ENCODE assay signal across 8 cellular contexts in the genomic region with DNA sequence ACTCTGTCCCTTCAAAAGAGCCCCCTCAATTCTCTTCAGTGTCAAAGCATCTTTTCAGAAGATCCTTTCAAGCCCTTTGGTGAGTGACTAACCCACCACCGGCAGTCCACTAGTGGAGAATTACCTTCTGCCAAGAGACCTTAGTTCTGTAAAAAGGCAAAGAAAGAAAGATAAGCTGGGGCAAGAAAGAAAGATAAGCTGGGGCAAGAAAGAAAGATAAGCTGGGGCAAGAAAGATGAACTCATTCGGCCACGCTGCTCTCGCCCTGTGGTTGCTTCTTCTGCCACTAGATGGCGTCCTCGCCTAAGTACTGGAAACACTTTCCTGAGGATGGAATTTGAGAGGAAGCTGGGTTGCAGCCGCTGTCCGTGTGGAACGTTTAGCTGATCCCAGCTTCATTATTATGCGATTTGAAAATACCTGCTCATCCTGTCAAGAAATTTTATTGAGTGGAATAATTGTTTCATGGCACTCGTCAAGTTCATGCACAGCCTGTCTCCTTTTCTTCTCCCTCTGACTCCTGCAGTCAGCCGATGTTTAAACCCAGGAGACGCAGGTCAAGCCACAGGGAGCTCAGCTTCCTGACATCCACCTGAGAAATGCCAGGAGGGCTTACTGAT.
DNase-seq lines count a peak whose midpoint lies in the region; ATAC-seq and TF ChIP-seq lines count a peak whose summit lies in the region.

No MANE protein-coding gene starts in this region.

- H3K9me3 ChIP-seq in Loucy (ENCODE audit: insufficient read depth, low read depth, low read length) (no peaks in the 10 kb centered on the region), RWPE2 (ENCODE audit: severe bottlenecking) (no peaks in the 10 kb centered on the region), neuron (ENCODE audit: low read length) (no peaks in the 10 kb centered on the region), stomach smooth muscle (ENCODE audit: control insufficient read depth in 2 of 2, low read length in 2 of 2) (no peaks in the 10 kb centered on the region)

- no peaks in the 10 kb centered on the region for H3K79me2 ChIP-seq in Loucy (ENCODE audit: insufficient read depth, low read length)

- H3K4me1 ChIP-seq in Loucy (ENCODE audit: insufficient read depth, low read length, poor library complexity, severe bottlenecking) = no peaks in the 10 kb centered on the region
- H3K4me1 ChIP-seq in RWPE2 (ENCODE audit: insufficient read depth, poor library complexity, severe bottlenecking) = no peaks in the 10 kb centered on the region
- H3K4me1 ChIP-seq in neuron (ENCODE audit: insufficient read depth, low read length) = peaks cover 6% of the 10 kb centered on the region
- H3K4me1 ChIP-seq in stomach smooth muscle (ENCODE audit: control insufficient read depth, insufficient read depth, low read length) = peaks cover 3% of the 10 kb centered on the region

- TF ChIP-seq CTCF in Loucy (conservative IDR thresholded peaks at IDR 0.05; ENCODE audit: low read length) = peak; percentile 91
- TF ChIP-seq CTCF in RWPE2 (IDR thresholded peaks at IDR 0.05; ENCODE audit: poor library complexity, severe bottlenecking) = peak; percentile 93
- TF ChIP-seq CTCF in foreskin fibroblast (IDR thresholded peaks at IDR 0.05; ENCODE audit: low read depth, low read length) = peak; percentile 72

- no peak overlapping the region for H3K27ac ChIP-seq in RWPE2 (ENCODE audit: poor library complexity, severe bottlenecking)
- H3K27ac ChIP-seq in stomach smooth muscle (ENCODE audit: low read length) = no peak overlapping the region

- no peaks in the 10 kb centered on the region for H3K36me3 ChIP-seq in Loucy (ENCODE audit: insufficient read depth, low read length)
- no peaks in the 10 kb centered on the region for H3K36me3 ChIP-seq in RWPE2 (ENCODE audit: low read depth)
- no peaks in the 10 kb centered on the region for H3K36me3 ChIP-seq in neuron (ENCODE audit: insufficient read depth, low read length)
- no peaks in the 10 kb centered on the region for H3K36me3 ChIP-seq in stomach smooth muscle (ENCODE audit: control insufficient read depth in 2 of 2, insufficient read depth in 2 of 2, low read length in 2 of 2)

- H3K9ac ChIP-seq in Loucy (ENCODE audit: low read depth, low read length, poor library complexity, severe bottlenecking) (no peak overlapping the region), stomach smooth muscle (ENCODE audit: low read length in 2 of 2) (peak overlapping the region in 1 of 2 donors; percentile 55)

- peak overlapping the region; percentile 61 for H3K4me3 ChIP-seq in Loucy (ENCODE audit: low read length, poor library complexity, severe bottlenecking)
- H3K4me3 ChIP-seq in RWPE2 (ENCODE audit: severe bottlenecking) = no peak overlapping the region
- H3K4me3 ChIP-seq in foreskin fibroblast (ENCODE audit: low read depth in 1 of 2, low read length in 2 of 2) = peak overlapping the region; percentile 27 to 43
- peak overlapping the region; percentile 25 for H3K4me3 ChIP-seq in neuron (ENCODE audit: low read length)
- peak overlapping the region; percentile 65 to 82 for H3K4me3 ChIP-seq in stomach smooth muscle (ENCODE audit: low read length in 2 of 2)

- H3K27me3 ChIP-seq in Loucy (ENCODE audit: insufficient read depth, low read length, poor library complexity, severe bottlenecking) (no peaks in the 10 kb centered on the region), RWPE2 (ENCODE audit: insufficient read depth, poor library complexity, severe bottlenecking) (no peaks in the 10 kb centered on the region), neuron (ENCODE audit: insufficient read depth, low read length) (no peaks in the 10 kb centered on the region), stomach smooth muscle (ENCODE audit: control insufficient read depth in 1 of 2, insufficient read depth in 2 of 2, low read length in 2 of 2) (no peaks in the 10 kb centered on the region)

- H2AFZ ChIP-seq in Loucy (ENCODE audit: low read length) (peak overlapping the region; percentile 80), neuron (ENCODE audit: low read depth, low read length) (peak overlapping the region; percentile 22)

- no peaks in the 10 kb centered on the region for H3F3A ChIP-seq in Loucy (ENCODE audit: low read depth)

- peak overlapping the region; percentile 79 for H3K4me2 ChIP-seq in Loucy (ENCODE audit: low read depth, low read length, poor library complexity, severe bottlenecking)

- no peaks in the 10 kb centered on the region for H3K9me2 ChIP-seq in Loucy (replicated peaks; ENCODE audit: low read depth, low read length)

- peak; percentile 64 for ATAC-seq in GM19438 (IDR thresholded peaks at IDR 0.05; ENCODE audit: low read depth, unreplicated experiment)
- ATAC-seq in RWPE2 (ENCODE audit: low read depth) = peak; percentile 87

- H4K20me1 ChIP-seq in Loucy (ENCODE audit: insufficient read depth, low read length, poor library complexity, severe bottlenecking) = no peaks in the 10 kb centered on the region

- DNase-seq in AML-193 (lab: John Stamatoyannopoulos, UW) = peak; percentile 68 to 75
- no peak for DNase-seq in RWPE2 (ENCODE audit: low spot score)
- peak; percentile 72 for DNase-seq in activated T-helper 9 cell treated with anti-CD3 and anti-CD28 coated beads, Interleukin-2, amount 50 U/mL, for 16 hours (ENCODE audit: low read depth)
- peak; percentile 63 to 90 for DNase-seq in foreskin fibroblast
